23 cellular contexts compared by ENCODE assay signal in genomic region chr1:59178803-59179202, GRCh38.
DNase-seq lines count a peak whose midpoint lies in the region; ATAC-seq and TF ChIP-seq lines count a peak whose summit lies in the region.
"Had no signal": no experiment of that assay in that cellular context is flagged by ENCODE, and none has a peak within 500 bp of the region (broad histone marks: within the 10 kb centered on the region; RNA-seq: fewer than 3 reads in every experiment).

No MANE protein-coding gene starts in this region.

- intact Hi-C loops in left ventricle myocardium superior (cut with micrococcal nuclease) (no loop called here), tibial artery (cut with DNase I; ENCODE audit: low total_unique reads) (no loop called here)

- no peaks in the 10 kb centered on the region for H3K27me3 ChIP-seq in tibial artery
- H3K27me3 ChIP-seq: dorsolateral prefrontal cortex had no signal

- TF ChIP-seq CTCF in osteocyte (IDR thresholded peaks at IDR 0.05) (no peak), tibial artery (IDR thresholded peaks at IDR 0.05) (no peak)

- no peaks in the 10 kb centered on the region for H3K9me3 ChIP-seq in tibial artery

- H3K4me1 ChIP-seq in tibial artery = peaks cover 0 to 32% (median 20%) of the 10 kb centered on the region in 4 donors

- H3K9me3 Mint-ChIP-seq in osteocyte (ENCODE audit: unreplicated experiment) = peaks cover 5% of the 10 kb centered on the region
- no peaks in the 10 kb centered on the region for H3K9me3 Mint-ChIP-seq in activated T-helper 17 cell treated with anti-CD3 and anti-CD28 coated beads, Interleukin-2, amount 50 U/mL, for 72 hours
- H3K9me3 Mint-ChIP-seq: activated CD4-positive, alpha-beta T cell treated with anti-CD3 and anti-CD28 coated beads, Interleukin-2, amount 10 ng/mL, durations not matched to agents 7 days and 5 days; activated naive CD8-positive, alpha-beta T cell treated with anti-CD3 and anti-CD28 coated beads, Interleukin-2, amount 50 U/mL, for 24 hours; CD4-positive, alpha-beta T cell had no signal

- no peaks in the 10 kb centered on the region for H3K36me3 ChIP-seq in tibial artery

- no peaks in the 10 kb centered on the region for H3K27me3 Mint-ChIP-seq in osteocyte (ENCODE audit: unreplicated experiment)
- H3K27me3 Mint-ChIP-seq in activated T-helper 17 cell treated with anti-CD3 and anti-CD28 coated beads, Interleukin-2, amount 50 U/mL, for 72 hours = no peaks in the 10 kb centered on the region
- H3K27me3 Mint-ChIP-seq: activated naive CD8-positive, alpha-beta T cell treated with anti-CD3 and anti-CD28 coated beads, Interleukin-2, amount 50 U/mL, for 24 hours; CD4-positive, alpha-beta T cell; stimulated activated memory B cell treated with anti-CD40 and anti-IgM and Interleukin-4, amounts not matched to agents 10 μg/mL and 1 μg/mL and 100 μg/mL, for 72 hours; type B pancreatic cell had no signal

- no peaks in the 10 kb centered on the region for H3K36me3 Mint-ChIP-seq in osteocyte (ENCODE audit: unreplicated experiment)
- no peaks in the 10 kb centered on the region for H3K36me3 Mint-ChIP-seq in activated T-helper 17 cell treated with anti-CD3 and anti-CD28 coated beads, Interleukin-2, amount 50 U/mL, for 72 hours (ENCODE audit: low read depth)
- H3K36me3 Mint-ChIP-seq: stimulated activated memory B cell treated with anti-CD40 and anti-IgM and Interleukin-4, amounts not matched to agents 10 μg/mL and 1 μg/mL and 100 μg/mL, for 72 hours; type B pancreatic cell had no signal

- H3K4me3 Mint-ChIP-seq in osteocyte (ENCODE audit: unreplicated experiment) = no peak overlapping the region
- no peak overlapping the region for H3K4me3 Mint-ChIP-seq in activated T-helper 17 cell treated with anti-CD3 and anti-CD28 coated beads, Interleukin-2, amount 50 U/mL, for 72 hours
- H3K4me3 Mint-ChIP-seq: activated CD4-positive, alpha-beta T cell treated with anti-CD3 and anti-CD28 coated beads, Interleukin-2, amount 10 ng/mL, durations not matched to agents 7 days and 5 days; activated naive CD8-positive, alpha-beta T cell treated with anti-CD3 and anti-CD28 coated beads, Interleukin-2, amount 50 U/mL, for 24 hours; CD4-positive, alpha-beta T cell; stimulated activated memory B cell treated with anti-CD40 and anti-IgM and Interleukin-4, amounts not matched to agents 10 μg/mL and 1 μg/mL and 100 μg/mL, for 72 hours; type B pancreatic cell had no signal

- ATAC-seq in left ventricle myocardium superior = peak; percentile 75
- no peak for ATAC-seq in activated T-helper 17 cell treated with anti-CD3 and anti-CD28 coated beads, Interleukin-2, amount 50 U/mL, for 72 hours (replicated peaks)
- ATAC-seq: activated naive CD8-positive, alpha-beta T cell treated with anti-CD3 and anti-CD28 coated beads, Interleukin-2, amount 50 U/mL, for 24 hours; stimulated activated memory B cell treated with anti-CD40 and anti-IgM and Interleukin-4, amounts not matched to agents 10 μg/mL and 1 μg/mL and 100 μg/mL, for 72 hours had no signal

- peaks cover 16% of the 10 kb centered on the region for H3K4me1 Mint-ChIP-seq in osteocyte (ENCODE audit: unreplicated experiment)
- no peaks in the 10 kb centered on the region for H3K4me1 Mint-ChIP-seq in activated T-helper 17 cell treated with anti-CD3 and anti-CD28 coated beads, Interleukin-2, amount 50 U/mL, for 72 hours
- H3K4me1 Mint-ChIP-seq: activated CD4-positive, alpha-beta T cell treated with anti-CD3 and anti-CD28 coated beads, Interleukin-2, amount 10 ng/mL, durations not matched to agents 7 days and 5 days; activated naive CD8-positive, alpha-beta T cell treated with anti-CD3 and anti-CD28 coated beads, Interleukin-2, amount 50 U/mL, for 24 hours had no signal

- H3K4me3 ChIP-seq in tibial artery = no peak overlapping the region
- H3K4me3 ChIP-seq: dorsolateral prefrontal cortex had no signal

- H3K27ac Mint-ChIP-seq in osteocyte (ENCODE audit: unreplicated experiment) = peak overlapping the region; percentile 55
- no peak overlapping the region for H3K27ac Mint-ChIP-seq in activated T-helper 17 cell treated with anti-CD3 and anti-CD28 coated beads, Interleukin-2, amount 50 U/mL, for 72 hours
- H3K27ac Mint-ChIP-seq: activated CD4-positive, alpha-beta T cell treated with anti-CD3 and anti-CD28 coated beads, Interleukin-2, amount 10 ng/mL, durations not matched to agents 7 days and 5 days; activated naive CD8-positive, alpha-beta T cell treated with anti-CD3 and anti-CD28 coated beads, Interleukin-2, amount 50 U/mL, for 24 hours; CD4-positive, alpha-beta T cell; stimulated activated memory B cell treated with anti-CD40 and anti-IgM and Interleukin-4, amounts not matched to agents 10 μg/mL and 1 μg/mL and 100 μg/mL, for 72 hours; type B pancreatic cell had no signal

- H3K27ac ChIP-seq in tibial artery = peak overlapping the region; percentile 67 to 73
- H3K27ac ChIP-seq: epithelial cell of prostate had no signal

- DNase-seq in cerebellar cortex (ENCODE audit: low spot score) (peak; percentile 5), left ventricle myocardium superior (peak; percentile 36), osteocyte (ENCODE audit: extremely low spot score, unreplicated experiment) (no peak), tibial artery (peak in 1 of 2 donors; percentile 45), middle frontal gyrus (ENCODE audit: extremely low spot score, low spot score) (no peak), UCSD-AML1 (lab: John Stamatoyannopoulos, UW; ENCODE audit: unreplicated experiment) (no peak), NCI-H1092 treated with DMSO at 0.1 percent for 48 hours (lab: John Stamatoyannopoulos, UW) (no peak)
- DNase-seq: activated CD4-positive, alpha-beta T cell treated with anti-CD3 and anti-CD28 coated beads, Interleukin-2, amount 10 ng/mL, durations not matched to agents 7 days and 5 days; activated CD8-positive, alpha-beta memory T cell treated with anti-CD3 and anti-CD28 coated beads, Interleukin-2, amount 50 U/mL, for 4 hours; activated effector memory CD4-positive, alpha-beta T cell treated with anti-CD3 and anti-CD28 coated beads, Interleukin-2, amount 50 U/mL, for 16 hours; activated naive CD8-positive, alpha-beta T cell treated with anti-CD3 and anti-CD28 coated beads, Interleukin-2, amount 50 U/mL, for 24 hours; CD4-positive, alpha-beta T cell; foreskin melanocyte; GDM1; kidney glomerular epithelial cell; NCI-H2171 treated with DMSO at 0.1 percent for 48 hours; OCI-M1; SHP77 had no signal

Comparison
In these comparisons a context has a peak if more than half of its experiments do, and no peak if none do; other contexts are left out.
1. DNase-seq: peak in cerebellar cortex (single experiment) and left ventricle myocardium superior (single experiment); none in osteocyte (single experiment), middle frontal gyrus (single experiment), UCSD-AML1 (single experiment) and NCI-H1092 treated with DMSO at 0.1 percent for 48 hours (single experiment).